ENCODE assay signal across 27 cellular contexts in the genomic region with DNA sequence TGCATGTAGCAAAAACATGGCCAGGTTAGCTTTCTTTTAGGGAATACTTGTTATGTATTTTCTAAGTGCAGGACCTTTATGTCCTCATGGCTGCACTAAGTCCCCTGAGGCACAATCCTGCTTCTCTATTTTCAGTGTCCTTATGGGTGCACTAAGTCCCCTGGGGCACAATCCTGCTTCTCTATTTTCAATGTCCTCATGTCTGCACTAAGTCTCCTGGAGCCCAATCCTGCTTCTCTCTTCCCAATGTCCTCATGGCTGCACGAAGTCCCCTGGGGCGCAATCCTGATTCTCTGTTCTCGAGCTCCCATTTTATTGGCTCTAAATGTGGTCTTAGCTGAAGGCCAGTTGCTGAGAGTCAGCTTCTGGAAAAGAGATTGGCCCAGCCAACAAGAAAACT. TPM values are rescaled to one million over a fixed set of nuclear protein-coding genes. Genes with fewer than 3 reads are reported as not detected.
"Had no signal": no experiment of that assay in that cellular context is flagged by ENCODE, and none has a peak within 500 bp of the region (broad histone marks: within the 10 kb centered on the region; RNA-seq: fewer than 3 reads in every experiment).

No MANE protein-coding gene starts in this region.

- H3K27ac ChIP-seq: adrenal gland, ascending aorta, brain microvascular endothelial cell, foreskin keratinocyte, left lung, right lobe of liver, skin epidermis, testis had no signal

- H3K36me3 Mint-ChIP-seq: activated naive CD8-positive, alpha-beta T cell; immature natural killer cell; naive B cell; stimulated activated memory B cell treated with anti-CD40 and anti-IgM and Interleukin-4, amounts not matched to agents 10 μg/mL and 1 μg/mL and 100 μg/mL, for 72 hours; type B pancreatic cell had no signal

- H3K27ac Mint-ChIP-seq: activated B cell treated with CpG ODN at 0.5 μM for 24 hours; activated CD4-positive, alpha-beta T cell treated with anti-CD3 and anti-CD28 coated beads for 36 hours; activated naive CD8-positive, alpha-beta T cell; activated T-helper 2 cell treated with anti-CD3 and anti-CD28 coated beads, Interferon-gamma antibody, Interleukin-2, Interleukin-4, amounts not matched to agents 10 μg/mL and 5 μg/mL and 100 μg/mL, durations not matched to agents 14 hours and 24 hours and 36 hours; immature natural killer cell; naive B cell; stimulated activated memory B cell treated with anti-CD40 and anti-IgM and Interleukin-4, amounts not matched to agents 10 μg/mL and 1 μg/mL and 100 μg/mL, for 72 hours; type B pancreatic cell had no signal

- H3K27me3 ChIP-seq: adrenal gland, ascending aorta, brain microvascular endothelial cell, left lung, right lobe of liver, testis had no signal

- H3K36me3 ChIP-seq: adrenal gland, ascending aorta, brain microvascular endothelial cell, left lung, right lobe of liver had no signal

- H3K9me3 ChIP-seq: adrenal gland, ascending aorta, left lung, right lobe of liver, testis had no signal

- DNase-seq: activated B cell treated with CpG ODN at 0.5 μM for 24 hours; activated CD4-positive, alpha-beta T cell treated with anti-CD3 and anti-CD28 coated beads for 36 hours; activated CD4-positive, alpha-beta T cell treated with anti-CD3 and anti-CD28 coated beads, Interleukin-2, amount 50 U/mL, for 48 hours; activated CD8-positive, alpha-beta memory T cell treated with anti-CD3 and anti-CD28 coated beads, Interleukin-2, amount 50 U/mL, for 48 hours; activated naive CD4-positive, alpha-beta T cell; activated T-cell treated with anti-CD3 and anti-CD28 coated beads, Interleukin-2, amount 50 U/mL, for 4 hours; adrenal gland; brain microvascular endothelial cell; caudate nucleus; effector memory CD4-positive, alpha-beta T cell; foreskin keratinocyte; immature natural killer cell; kidney glomerular epithelial cell; left lung; naive B cell; occipital lobe; right lobe of liver; stimulated activated CD4-positive, alpha-beta T cell treated with anti-CD3 and anti-CD28 coated beads, Interleukin-2, amount 100 ng/mL, for 24 hours; T1000; testis had no signal

- ATAC-seq: activated CD4-positive, alpha-beta T cell treated with anti-CD3 and anti-CD28 coated beads for 36 hours; activated T-cell treated with anti-CD3 and anti-CD28 coated beads, Interleukin-2, amount 50 U/mL, for 4 hours; foreskin keratinocyte; left lung; right lobe of liver; stimulated activated memory B cell treated with anti-CD40 and anti-IgM and Interleukin-4, amounts not matched to agents 10 μg/mL and 1 μg/mL and 100 μg/mL, for 72 hours had no signal

- H3K27me3 Mint-ChIP-seq: activated CD4-positive, alpha-beta T cell treated with anti-CD3 and anti-CD28 coated beads for 36 hours; activated naive CD8-positive, alpha-beta T cell had no signal

- H3K4me3 ChIP-seq: adrenal gland, ascending aorta, left lung, lung, right lobe of liver, skin epidermis, testis had no signal

- H3K9me3 Mint-ChIP-seq: activated B cell treated with CpG ODN at 0.5 μM for 24 hours; activated T-cell treated with anti-CD3 and anti-CD28 coated beads, Interleukin-2, amount 50 U/mL, for 4 hours; activated T-helper 2 cell treated with anti-CD3 and anti-CD28 coated beads, Interferon-gamma antibody, Interleukin-2, Interleukin-4, amounts not matched to agents 10 μg/mL and 5 μg/mL and 100 μg/mL, durations not matched to agents 14 hours and 24 hours and 36 hours; immature natural killer cell; naive B cell; stimulated activated memory B cell treated with anti-CD40 and anti-IgM and Interleukin-4, amounts not matched to agents 10 μg/mL and 1 μg/mL and 100 μg/mL, for 72 hours; type B pancreatic cell had no signal

- H3K4me1 ChIP-seq: adrenal gland, ascending aorta, foreskin keratinocyte, left lung, right lobe of liver, testis had no signal

- H3K4me1 Mint-ChIP-seq: activated B cell treated with CpG ODN at 0.5 μM for 24 hours; activated CD4-positive, alpha-beta T cell treated with anti-CD3 and anti-CD28 coated beads for 36 hours; immature natural killer cell; stimulated activated memory B cell treated with anti-CD40 and anti-IgM and Interleukin-4, amounts not matched to agents 10 μg/mL and 1 μg/mL and 100 μg/mL, for 72 hours had no signal

- H3K4me3 Mint-ChIP-seq: activated B cell treated with CpG ODN at 0.5 μM for 24 hours; activated CD4-positive, alpha-beta T cell treated with anti-CD3 and anti-CD28 coated beads for 36 hours; activated naive CD8-positive, alpha-beta T cell; activated T-cell treated with anti-CD3 and anti-CD28 coated beads, Interleukin-2, amount 50 U/mL, for 4 hours; naive B cell; stimulated activated memory B cell treated with anti-CD40 and anti-IgM and Interleukin-4, amounts not matched to agents 10 μg/mL and 1 μg/mL and 100 μg/mL, for 72 hours; type B pancreatic cell had no signal

RNA-seq across cellular contexts. Expression of gene GPRIN3, which starts 49.7 kb away (rescaled TPM):
- total RNA-seq: foreskin keratinocyte had no signal
